In the genomic region with DNA sequence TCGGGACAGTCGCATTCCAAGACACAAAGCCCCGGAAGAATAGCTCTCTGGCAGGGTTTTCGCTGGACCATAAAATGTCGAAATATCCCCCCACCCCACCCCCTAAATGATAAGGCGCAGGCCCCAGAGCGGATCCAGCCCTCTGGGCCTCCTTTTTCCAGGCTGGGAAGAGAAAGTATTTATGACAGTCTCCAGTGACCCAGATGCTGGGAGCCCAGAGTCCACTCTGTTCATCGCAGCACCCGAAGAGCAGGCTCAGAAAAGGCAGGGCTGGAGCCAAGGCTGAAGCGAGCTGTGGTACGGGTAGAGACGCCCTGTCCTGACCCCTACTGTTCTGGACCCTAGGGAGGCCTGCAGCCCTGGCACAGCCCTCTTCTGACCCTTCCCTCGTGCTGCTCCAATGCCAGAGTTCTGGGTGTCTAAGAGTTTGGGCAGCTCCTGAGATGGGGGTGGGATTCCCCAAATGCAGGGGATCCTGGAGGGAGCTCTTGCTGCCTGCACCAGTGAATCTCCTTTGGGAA, we compare ENCODE assay signal across 10 cellular contexts. TPM values are rescaled to one million over a fixed set of nuclear protein-coding genes. Genes with fewer than 3 reads are reported as not detected.
A peak's percentile ranks its signal among the peaks of the same experiment; 100 is the strongest.
DNase-seq lines count a peak whose midpoint lies in the region; ATAC-seq and TF ChIP-seq lines count a peak whose summit lies in the region.
"Had no signal": no experiment of that assay in that cellular context is flagged by ENCODE, and none has a peak within 500 bp of the region (broad histone marks: within the 10 kb centered on the region; RNA-seq: fewer than 3 reads in every experiment).

No MANE protein-coding gene starts in this region.

- peak overlapping the region; percentile 95 for H3K4me2 ChIP-seq in skeletal muscle satellite cell (ENCODE audit: low read length)

- CTCF ChIA-PET in activated CD4-positive, alpha-beta T cell treated with anti-CD3 and anti-CD28 coated beads for 36 hours (lab: Charles Lee): interaction anchor here (0.6 to 6.4 kb wide), 15 partner anchors 9 to 362 kb away, joined by 3 to 71 read pairs (median 5); a partner anchor contains a TSS

- H3K27me3 ChIP-seq in skeletal muscle satellite cell (ENCODE audit: control insufficient read depth, insufficient read depth, low read length): no peaks in the 10 kb centered on the region

- peaks cover 22% of the 10 kb centered on the region for H3K36me3 ChIP-seq in skeletal muscle satellite cell (ENCODE audit: insufficient read depth, low read length)
- H3K36me3 ChIP-seq: left lung had no signal

- peaks cover 87% of the 10 kb centered on the region for H3K27me3 Mint-ChIP-seq in activated CD4-positive, alpha-beta T cell treated with anti-CD3 and anti-CD28 coated beads for 36 hours

- no peaks in the 10 kb centered on the region for H3K9me3 ChIP-seq in skeletal muscle satellite cell (replicated peaks; ENCODE audit: low read length)
- H3K9me3 ChIP-seq: left lung had no signal

- DNase-seq in activated CD4-positive, alpha-beta T cell treated with anti-CD3 and anti-CD28 coated beads for 36 hours: no peak
- no peak for DNase-seq in activated CD4-positive, alpha-beta T cell treated with anti-CD3 and anti-CD28 coated beads, Interleukin-2, amount 50 U/mL, for 48 hours
- no peak for DNase-seq in NB4 (ENCODE audit: low read depth)
- no peak for DNase-seq in left ventricle myocardium superior
- no peak for DNase-seq in medulla oblongata (ENCODE audit: extremely low spot score)
- no peak for DNase-seq in HUDEP-2 (lab: John Stamatoyannopoulos, UW; ENCODE audit: unreplicated experiment in 76 of 76)

- no peaks in the 10 kb centered on the region for H3K9me3 Mint-ChIP-seq in activated CD4-positive, alpha-beta T cell treated with anti-CD3 and anti-CD28 coated beads for 36 hours (ENCODE audit: low read depth)

- peak overlapping the region; percentile 21 for H3K4me3 ChIP-seq in NB4 (ENCODE audit: low read depth, low read length)
- H3K4me3 ChIP-seq in skeletal muscle satellite cell (ENCODE audit: low read length): peak overlapping the region; percentile 67

- H3K27ac Mint-ChIP-seq in activated CD4-positive, alpha-beta T cell treated with anti-CD3 and anti-CD28 coated beads for 36 hours: no peak overlapping the region

- no peak for ATAC-seq in activated CD4-positive, alpha-beta T cell treated with anti-CD3 and anti-CD28 coated beads for 36 hours
- ATAC-seq in left ventricle myocardium superior: peak; percentile 22
- ATAC-seq in GM21423 (IDR thresholded peaks at IDR 0.05; ENCODE audit: unreplicated experiment): no peak

- no peak for TF ChIP-seq POLR2A in NB4 (IDR thresholded peaks at IDR 0.05; ENCODE audit: extremely low read depth, insufficient read length)

- intact Hi-C loops in activated CD4-positive, alpha-beta T cell treated with anti-CD3 and anti-CD28 coated beads for 36 hours (cut with DNase I, micrococcal nuclease): loop anchor here (1.0 to 5.0 kb wide), 9 partner anchors 16 to 202 kb away; a partner anchor contains a TSS
- intact Hi-C loops in left ventricle myocardium superior (cut with micrococcal nuclease): loop anchor here (5.0 kb wide), 1 partner anchor 196 kb away; no protein-coding TSS in a partner anchor

- H3K4me3 Mint-ChIP-seq in activated CD4-positive, alpha-beta T cell treated with anti-CD3 and anti-CD28 coated beads for 36 hours: peak overlapping the region; percentile 46

- no peaks in the 10 kb centered on the region for H3K36me3 Mint-ChIP-seq in activated CD4-positive, alpha-beta T cell treated with anti-CD3 and anti-CD28 coated beads for 36 hours (ENCODE audit: low read depth)

- peaks cover 35% of the 10 kb centered on the region for H3K4me1 Mint-ChIP-seq in activated CD4-positive, alpha-beta T cell treated with anti-CD3 and anti-CD28 coated beads for 36 hours

- POLR2A ChIA-PET in activated CD4-positive, alpha-beta T cell treated with anti-CD3 and anti-CD28 coated beads for 36 hours (lab: Charles Lee): no interaction called here

- H3K4me1 ChIP-seq in skeletal muscle satellite cell (ENCODE audit: control insufficient read depth, insufficient read depth, low read length): peaks cover 76% of the 10 kb centered on the region

- TF ChIP-seq CTCF in NB4 (IDR thresholded peaks at IDR 0.05; ENCODE audit: low read depth, low read length): no peak

- H3K9ac ChIP-seq in skeletal muscle satellite cell (ENCODE audit: low read depth, low read length): peak overlapping the region; percentile 89

RNA-seq across cellular contexts. Expression of a gene that starts 2.0 kb away (rescaled TPM):
- not detected for total RNA-seq in activated CD4-positive, alpha-beta T cell treated with anti-CD3 and anti-CD28 coated beads for 36 hours
- not detected for total RNA-seq in left ventricle myocardium superior
- total RNA-seq in skeletal muscle satellite cell (2012; rRNA removed): 3.1 and 4.8 TPM in 2 replicates
- total RNA-seq: A172 had no signal

RNA-seq across cellular contexts. Expression of a gene that starts 6.8 kb away (rescaled TPM):
- not detected for total RNA-seq in activated CD4-positive, alpha-beta T cell treated with anti-CD3 and anti-CD28 coated beads for 36 hours
- total RNA-seq in left ventricle myocardium superior: not detected
- total RNA-seq in skeletal muscle satellite cell (2012; rRNA removed): 4.1 and 7.6 TPM in 2 replicates

RNA-seq across cellular contexts. Expression of a gene that starts 21.5 kb away (rescaled TPM):
- not detected for total RNA-seq in activated CD4-positive, alpha-beta T cell treated with anti-CD3 and anti-CD28 coated beads for 36 hours
- 0.15 TPM for total RNA-seq in left ventricle myocardium superior
- 2.5 and 4.6 TPM in 2 replicates for total RNA-seq in skeletal muscle satellite cell (2012; rRNA removed)

RNA-seq across cellular contexts. Expression of a gene that starts 21.8 kb away (rescaled TPM):
- not detected for total RNA-seq in activated CD4-positive, alpha-beta T cell treated with anti-CD3 and anti-CD28 coated beads for 36 hours
- not detected for total RNA-seq in left ventricle myocardium superior
- total RNA-seq in skeletal muscle satellite cell (2012; rRNA removed): 1.8 and 3.7 TPM in 2 replicates
- total RNA-seq: left lung had no signal

RNA-seq across cellular contexts. Expression of a gene that starts 26.1 kb away (rescaled TPM):
- not detected for total RNA-seq in activated CD4-positive, alpha-beta T cell treated with anti-CD3 and anti-CD28 coated beads for 36 hours
- not detected for total RNA-seq in left ventricle myocardium superior
- total RNA-seq in skeletal muscle satellite cell (2012; rRNA removed): 1.1 and 1.3 TPM in 2 replicates
- total RNA-seq: A172 had no signal
